ENCODE assay signal across 8 cellular contexts in the genomic region with DNA sequence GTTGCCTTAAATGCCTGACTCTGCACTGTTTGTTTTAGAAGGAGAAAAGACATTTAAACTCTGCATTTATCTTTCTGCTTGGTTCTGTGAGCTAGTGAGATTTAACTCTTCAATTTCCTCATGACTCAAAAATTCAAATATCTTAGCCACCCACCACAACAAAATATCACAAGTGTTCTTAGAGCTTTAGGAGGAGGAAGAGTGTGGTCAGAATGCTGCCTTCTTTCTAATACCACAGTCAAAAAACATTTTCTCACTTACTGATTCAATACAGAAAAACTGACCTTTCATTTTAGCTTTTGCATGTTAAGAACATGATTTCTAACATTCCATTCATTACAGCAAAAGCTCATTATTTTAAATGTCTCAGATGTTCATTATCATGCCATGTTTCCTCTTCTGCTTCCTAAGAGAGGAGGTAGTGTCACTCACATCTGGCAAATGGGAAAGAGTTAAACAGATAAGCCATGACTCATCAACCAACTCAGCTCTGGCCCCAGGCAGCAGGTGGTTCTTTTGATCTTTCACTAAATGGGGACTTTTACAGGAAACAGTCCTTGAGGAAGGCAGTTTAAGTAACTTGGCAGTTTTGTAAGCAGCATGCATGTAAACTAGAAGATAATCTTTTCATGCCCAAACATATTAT. TPM values are rescaled to one million over a fixed set of nuclear protein-coding genes. Genes with fewer than 3 reads are reported as not detected.
DNase-seq lines count a peak whose midpoint lies in the region; TF ChIP-seq lines count a peak whose summit lies in the region.

No MANE protein-coding gene starts in this region.

- H3K27me3 Mint-ChIP-seq in HFFc6 (ENCODE audit: insufficient read depth) (no peaks in the 10 kb centered on the region), type B pancreatic cell (no peaks in the 10 kb centered on the region)

- H3K4me1 Mint-ChIP-seq in HFFc6 (ENCODE audit: low read depth): peaks cover 29% of the 10 kb centered on the region
- peaks cover 20% of the 10 kb centered on the region for H3K4me1 Mint-ChIP-seq in type B pancreatic cell (ENCODE audit: unreplicated experiment)

- peak; percentile 18 for DNase-seq in stimulated activated CD4-positive, alpha-beta T cell treated with anti-CD3 and anti-CD28 coated beads, Interleukin-15, amount 100 ng/mL, for 24 hours
- DNase-seq in stimulated activated CD4-positive, alpha-beta T cell treated with anti-CD3 and anti-CD28 coated beads, Interleukin-1b, Interleukin-23, amount 100 ng/mL, for 48 hours: no peak
- DNase-seq in HFFc6: peak; percentile 47
- peak; percentile 21 for DNase-seq in MG63
- peak; percentile 22 to 51 for DNase-seq in cardiac fibroblast (ENCODE audit: low read depth in 2 of 2)
- no peak for DNase-seq in type B pancreatic cell (ENCODE audit: extremely low spot score, unreplicated experiment)
- no peak for DNase-seq in NCI-H2171 (lab: John Stamatoyannopoulos, UW)
- no peak for DNase-seq in stimulated activated CD4-positive, alpha-beta T cell treated with anti-CD3 and anti-CD28 coated beads, Interleukin-12 subunit alpha, Interleukin-12 subunit beta, amount 100 ng/mL, for 4 hours

- H3K36me3 Mint-ChIP-seq in HFFc6 (ENCODE audit: low read depth) (peaks cover 10% of the 10 kb centered on the region), type B pancreatic cell (peaks cover 4% of the 10 kb centered on the region)

- peaks cover 4% of the 10 kb centered on the region; the same call in 1 of the 2 replicates for H3K9me3 ChIP-seq in MG63

- H3K27ac Mint-ChIP-seq in HFFc6 (no peak overlapping the region; the same call in 1 of the 2 replicates), type B pancreatic cell (peak overlapping the region; percentile 83)

- peak overlapping the region; percentile 3; the same call in 1 of the 2 replicates for H3K4me3 Mint-ChIP-seq in HFFc6
- peak overlapping the region; percentile 13 for H3K4me3 Mint-ChIP-seq in type B pancreatic cell

- peaks cover 9% of the 10 kb centered on the region for H3K9me3 Mint-ChIP-seq in HFFc6
- H3K9me3 Mint-ChIP-seq in type B pancreatic cell: peaks cover 13% of the 10 kb centered on the region

- no peak for TF ChIP-seq CTCF in HFFc6 (IDR thresholded peaks at IDR 0.05)
- no peak for TF ChIP-seq CTCF in cardiac fibroblast (IDR thresholded peaks at IDR 0.05; ENCODE audit: low read depth, low read length)
- TF ChIP-seq CTCF in type B pancreatic cell (conservative IDR thresholded peaks at IDR 0.05): no peak

- H3K27me3 ChIP-seq in MG63: no peaks in the 10 kb centered on the region

- H3K36me3 ChIP-seq in MG63: no peaks in the 10 kb centered on the region

- no peak overlapping the region for H3K4me3 ChIP-seq in MG63
- H3K4me3 ChIP-seq in cardiac fibroblast (replicated peaks in 1 of 2; ENCODE audit: low read depth in 2 of 2, low read length in 2 of 2): no peak overlapping the region

RNA-seq across cellular contexts. Expression of a gene that starts 56.4 kb away (rescaled TPM):
- total RNA-seq in HFFc6 (2021; fragmentation: NEBNext Ultra II Directional; extraction: Animal tissue kit (Norgen Biotek cat#: 25700)): not detected
- not detected in 2 replicates for total RNA-seq in MG63 (2014; rRNA removed; shearing (Covaris generic); ENCODE audit: low replicate concordance)
- total RNA-seq in type B pancreatic cell (ENCODE audit: low replicate concordance): not detected in 2 replicates

RNA-seq across cellular contexts. Expression of a gene that starts 57.6 kb away (rescaled TPM):
- total RNA-seq in HFFc6 (2021; fragmentation: NEBNext Ultra II Directional; extraction: Animal tissue kit (Norgen Biotek cat#: 25700)): not detected
- not detected in 2 replicates for total RNA-seq in MG63 (2014; rRNA removed; shearing (Covaris generic); ENCODE audit: low replicate concordance)
- total RNA-seq in type B pancreatic cell (ENCODE audit: low replicate concordance): not detected in 2 replicates

Comparison
In these comparisons a context has a peak if more than half of its experiments do, and no peak if none do; other contexts are left out.
1. DNase-seq: peak in stimulated activated CD4-positive, alpha-beta T cell treated with anti-CD3 and anti-CD28 coated beads, Interleukin-15, amount 100 ng/mL, for 24 hours (single experiment), HFFc6 (single experiment), MG63 (single experiment) and cardiac fibroblast (2 of 2); none in stimulated activated CD4-positive, alpha-beta T cell treated with anti-CD3 and anti-CD28 coated beads, Interleukin-1b, Interleukin-23, amount 100 ng/mL, for 48 hours (single experiment), type B pancreatic cell (single experiment), NCI-H2171 (single experiment) and stimulated activated CD4-positive, alpha-beta T cell treated with anti-CD3 and anti-CD28 coated beads, Interleukin-12 subunit alpha, Interleukin-12 subunit beta, amount 100 ng/mL, for 4 hours (single experiment).